Comparison of ENCODE assay signal across 2 cellular contexts in genomic region chr15:76140069-76140454, GRCh38.
TF ChIP-seq lines count a peak whose summit lies in the region.

No MANE protein-coding gene starts in this region.

TF ChIP-seq in IMR-90, 13 proteins besides CTCF, POLR2A, EP300 and RAD21:
- no peak for TF ChIP-seq MAFK (IDR thresholded peaks at IDR 0.05; ENCODE audit: low read depth, low read length)
- TF ChIP-seq SMC3 (IDR thresholded peaks at IDR 0.05; ENCODE audit: low read depth, low read length): no peak
- TF ChIP-seq BHLHE40 (IDR thresholded peaks at IDR 0.05; ENCODE audit: low read depth, low read length): no peak
- no peak for TF ChIP-seq CHD1 (IDR thresholded peaks at IDR 0.05; ENCODE audit: low read depth, low read length)
- TF ChIP-seq MAZ (IDR thresholded peaks at IDR 0.05; ENCODE audit: borderline replicate concordance, low read depth, low read length): no peak
- no peak for TF ChIP-seq NFE2L2 (IDR thresholded peaks at IDR 0.05; ENCODE audit: low read depth, low read length)
- TF ChIP-seq FOS (IDR thresholded peaks at IDR 0.05; ENCODE audit: low read depth, low read length): no peak
- no peak for TF ChIP-seq RFX5 (IDR thresholded peaks at IDR 0.05; ENCODE audit: low read depth, low read length)
- no peak for TF ChIP-seq USF2 (IDR thresholded peaks at IDR 0.05; ENCODE audit: low read depth, low read length)
- TF ChIP-seq RCOR1 (IDR thresholded peaks at IDR 0.05; ENCODE audit: insufficient replicate concordance, low read length): no peak
- TF ChIP-seq MXI1 (IDR thresholded peaks at IDR 0.05; ENCODE audit: borderline replicate concordance, low read depth, low read length): no peak
- TF ChIP-seq CEBPB (IDR thresholded peaks at IDR 0.05; ENCODE audit: low read depth, low read length): no peak
- TF ChIP-seq, protein P1, sequence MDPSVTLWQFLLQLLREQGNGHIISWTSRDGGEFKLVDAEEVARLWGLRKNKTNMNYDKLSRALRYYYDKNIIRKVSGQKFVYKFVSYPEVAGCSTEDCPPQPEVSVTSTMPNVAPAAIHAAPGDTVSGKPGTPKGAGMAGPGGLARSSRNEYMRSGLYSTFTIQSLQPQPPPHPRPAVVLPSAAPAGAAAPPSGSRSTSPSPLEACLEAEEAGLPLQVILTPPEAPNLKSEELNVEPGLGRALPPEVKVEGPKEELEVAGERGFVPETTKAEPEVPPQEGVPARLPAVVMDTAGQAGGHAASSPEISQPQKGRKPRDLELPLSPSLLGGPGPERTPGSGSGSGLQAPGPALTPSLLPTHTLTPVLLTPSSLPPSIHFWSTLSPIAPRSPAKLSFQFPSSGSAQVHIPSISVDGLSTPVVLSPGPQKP (IDR thresholded peaks at IDR 0.05; ENCODE audit: borderline replicate concordance, low read depth, low read length): no peak

TF ChIP-seq in endothelial cell of umbilical vein, 7 proteins besides CTCF, POLR2A, EP300 and RAD21:
- no peak for TF ChIP-seq EZH2 (IDR thresholded peaks at IDR 0.05; ENCODE audit: borderline replicate concordance, low read depth, low read length, severe bottlenecking)
- no peak for TF ChIP-seq JUN (IDR thresholded peaks at IDR 0.05; ENCODE audit: borderline replicate concordance, insufficient read depth, insufficient read length, low read depth)
- no peak for TF ChIP-seq GATA2 (IDR thresholded peaks at IDR 0.05; ENCODE audit: insufficient read depth, insufficient read length, low read depth, low read length)
- TF ChIP-seq, protein P2, sequence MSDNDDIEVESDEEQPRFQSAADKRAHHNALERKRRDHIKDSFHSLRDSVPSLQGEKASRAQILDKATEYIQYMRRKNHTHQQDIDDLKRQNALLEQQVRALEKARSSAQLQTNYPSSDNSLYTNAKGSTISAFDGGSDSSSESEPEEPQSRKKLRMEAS (IDR thresholded peaks at IDR 0.05; ENCODE audit: insufficient read depth, insufficient read length): no peak
- TF ChIP-seq POLR2AphosphoS5 (IDR thresholded peaks at IDR 0.05; ENCODE audit: insufficient read depth, low read depth, low read length): no peak
TF ChIP-seq in endothelial cell of umbilical vein: peak in this region for 0.
